In the genomic region with DNA sequence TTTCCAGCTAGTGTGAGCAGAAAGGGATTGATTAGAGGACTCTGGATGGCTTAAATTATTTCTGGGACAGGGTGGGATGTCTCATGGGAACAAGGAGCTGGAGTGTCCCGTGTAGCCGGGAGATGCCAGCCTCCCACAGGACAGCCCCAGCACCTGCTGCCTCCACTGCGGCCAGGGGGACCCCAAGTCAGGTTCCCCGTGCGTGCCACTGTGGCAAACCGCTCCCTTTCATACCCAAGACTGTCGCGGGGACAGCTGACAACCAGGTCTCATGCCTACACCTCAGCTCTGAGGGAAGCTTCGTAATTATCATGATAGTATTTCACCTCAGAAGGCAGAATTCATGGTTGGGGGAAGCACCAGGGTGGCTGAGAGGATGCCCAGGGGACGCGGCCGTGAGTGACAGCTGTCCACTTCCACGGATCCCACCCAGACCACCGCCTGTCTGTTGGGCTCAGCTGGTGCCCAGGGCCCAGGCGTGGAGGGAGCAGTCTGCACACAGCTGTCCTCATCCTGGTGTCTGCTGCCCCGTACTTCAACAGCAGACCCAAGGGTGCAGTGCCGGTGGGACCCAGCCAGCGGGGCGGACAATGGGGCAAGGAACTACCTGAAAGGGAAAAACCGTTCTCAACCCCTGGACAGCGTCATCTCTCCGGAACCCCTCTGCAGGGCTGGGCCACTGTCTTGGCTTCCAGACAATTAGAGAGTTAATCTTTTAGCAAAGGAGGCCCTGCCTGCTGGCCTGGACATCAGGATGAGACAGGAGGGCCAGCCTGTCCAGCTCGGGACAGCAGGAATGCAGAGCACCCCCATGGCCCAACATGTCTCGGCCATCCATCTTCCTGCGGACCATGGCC, we compare ENCODE assay signal across 16 cellular contexts.
"Had no signal": no experiment of that assay in that cellular context is flagged by ENCODE, and none has a peak within 500 bp of the region (broad histone marks: within the 10 kb centered on the region; RNA-seq: fewer than 3 reads in every experiment).

No MANE protein-coding gene starts in this region.

- H3K9me3 ChIP-seq: left lung, neutrophil, tibial artery had no signal

- DNase-seq: activated CD4-positive, alpha-beta memory T cell treated with anti-CD3 and anti-CD28 coated beads, Interleukin-2, amount 10 ng/mL, durations not matched to agents 7 days and 5 days; activated CD4-positive, alpha-beta T cell treated with anti-CD3 and anti-CD28 coated beads for 48 hours; activated effector memory CD4-positive, alpha-beta T cell treated with Interleukin-2 at 50 U/mL for 16 hours; activated naive CD4-positive, alpha-beta T cell treated with anti-CD3 and anti-CD28 coated beads, Interleukin-2, amount 10 ng/mL, durations not matched to agents 7 days and 5 days; activated T-cell treated with anti-CD3 and anti-CD28 coated beads, Interleukin-2, amount 50 U/mL, for 72 hours; amygdala; effector CD4-positive, alpha-beta T cell; stimulated activated CD4-positive, alpha-beta T cell treated with anti-CD3 and anti-CD28 coated beads, Interleukin-1b, Interleukin-23, amount 100 ng/mL, for 48 hours; stimulated activated naive CD8-positive, alpha-beta T cell treated with anti-CD3 and anti-CD28 coated beads, Interleukin-15, amount 100 ng/mL, for 72 hours; tibial artery had no signal

- H3K27me3 Mint-ChIP-seq: activated CD4-positive, alpha-beta memory T cell treated with anti-CD3 and anti-CD28 coated beads, Interleukin-2, amount 10 ng/mL, durations not matched to agents 7 days and 5 days had no signal

- ATAC-seq: activated T-cell treated with anti-CD3 and anti-CD28 coated beads, Interleukin-2, amount 50 U/mL, for 72 hours; left lung; natural killer cell treated with Interleukin-12 subunit alpha and Interleukin-12 subunit beta and Interleukin-15 and Interleukin-18, amount 100 ng/mL, for 72 hours; stimulated activated naive CD8-positive, alpha-beta T cell treated with anti-CD3 and anti-CD28 coated beads, Interleukin-15, amount 100 ng/mL, for 72 hours had no signal

- H3K36me3 Mint-ChIP-seq: activated naive CD4-positive, alpha-beta T cell treated with anti-CD3 and anti-CD28 coated beads, Interleukin-2, amount 10 ng/mL, durations not matched to agents 7 days and 5 days; memory B cell; natural killer cell treated with Interleukin-12 subunit alpha and Interleukin-12 subunit beta and Interleukin-15 and Interleukin-18, amount 100 ng/mL, for 72 hours had no signal

- H3K4me1 Mint-ChIP-seq: activated CD4-positive, alpha-beta memory T cell treated with anti-CD3 and anti-CD28 coated beads, Interleukin-2, amount 10 ng/mL, durations not matched to agents 7 days and 5 days; activated naive CD4-positive, alpha-beta T cell treated with anti-CD3 and anti-CD28 coated beads, Interleukin-2, amount 10 ng/mL, durations not matched to agents 7 days and 5 days; memory B cell; stimulated activated naive CD8-positive, alpha-beta T cell treated with anti-CD3 and anti-CD28 coated beads, Interleukin-15, amount 100 ng/mL, for 72 hours had no signal

- H3K36me3 ChIP-seq: left lung, neutrophil, tibial artery had no signal

- H3K4me1 ChIP-seq: left lung had no signal

- H3K4me3 ChIP-seq: left lung, tibial artery had no signal

- H3K4me3 Mint-ChIP-seq: activated CD4-positive, alpha-beta memory T cell treated with anti-CD3 and anti-CD28 coated beads, Interleukin-2, amount 10 ng/mL, durations not matched to agents 7 days and 5 days; activated naive CD4-positive, alpha-beta T cell treated with anti-CD3 and anti-CD28 coated beads, Interleukin-2, amount 10 ng/mL, durations not matched to agents 7 days and 5 days; activated T-cell treated with anti-CD3 and anti-CD28 coated beads, Interleukin-2, amount 50 U/mL, for 72 hours; dendritic cell treated with granulocyte-macrophage colony-stimulating factor and Interleukin-4, amounts not matched to agents 40 ng/mL and 50 ng/mL, for 4 days; memory B cell; natural killer cell treated with Interleukin-12 subunit alpha and Interleukin-12 subunit beta and Interleukin-15 and Interleukin-18, amount 100 ng/mL, for 72 hours; stimulated activated naive CD8-positive, alpha-beta T cell treated with anti-CD3 and anti-CD28 coated beads, Interleukin-15, amount 100 ng/mL, for 72 hours had no signal

- H3K27ac ChIP-seq: left lung, neutrophil, tibial artery had no signal

- H3K9me3 Mint-ChIP-seq: activated CD4-positive, alpha-beta memory T cell treated with anti-CD3 and anti-CD28 coated beads, Interleukin-2, amount 10 ng/mL, durations not matched to agents 7 days and 5 days; activated naive CD4-positive, alpha-beta T cell treated with anti-CD3 and anti-CD28 coated beads, Interleukin-2, amount 10 ng/mL, durations not matched to agents 7 days and 5 days; activated T-cell treated with anti-CD3 and anti-CD28 coated beads, Interleukin-2, amount 50 U/mL, for 72 hours; dendritic cell treated with granulocyte-macrophage colony-stimulating factor and Interleukin-4, amounts not matched to agents 40 ng/mL and 50 ng/mL, for 4 days; memory B cell; natural killer cell treated with Interleukin-12 subunit alpha and Interleukin-12 subunit beta and Interleukin-15 and Interleukin-18, amount 100 ng/mL, for 72 hours; stimulated activated naive CD8-positive, alpha-beta T cell treated with anti-CD3 and anti-CD28 coated beads, Interleukin-15, amount 100 ng/mL, for 72 hours had no signal

- FAIRE-seq: endometrium had no signal

- H3K27ac Mint-ChIP-seq: activated CD4-positive, alpha-beta memory T cell treated with anti-CD3 and anti-CD28 coated beads, Interleukin-2, amount 10 ng/mL, durations not matched to agents 7 days and 5 days; activated naive CD4-positive, alpha-beta T cell treated with anti-CD3 and anti-CD28 coated beads, Interleukin-2, amount 10 ng/mL, durations not matched to agents 7 days and 5 days; activated T-cell treated with anti-CD3 and anti-CD28 coated beads, Interleukin-2, amount 50 U/mL, for 72 hours; dendritic cell treated with granulocyte-macrophage colony-stimulating factor and Interleukin-4, amounts not matched to agents 40 ng/mL and 50 ng/mL, for 4 days; memory B cell; natural killer cell treated with Interleukin-12 subunit alpha and Interleukin-12 subunit beta and Interleukin-15 and Interleukin-18, amount 100 ng/mL, for 72 hours; stimulated activated naive CD8-positive, alpha-beta T cell treated with anti-CD3 and anti-CD28 coated beads, Interleukin-15, amount 100 ng/mL, for 72 hours had no signal
